Comparison of ENCODE assay signal across 2 cellular contexts in the genomic region with DNA sequence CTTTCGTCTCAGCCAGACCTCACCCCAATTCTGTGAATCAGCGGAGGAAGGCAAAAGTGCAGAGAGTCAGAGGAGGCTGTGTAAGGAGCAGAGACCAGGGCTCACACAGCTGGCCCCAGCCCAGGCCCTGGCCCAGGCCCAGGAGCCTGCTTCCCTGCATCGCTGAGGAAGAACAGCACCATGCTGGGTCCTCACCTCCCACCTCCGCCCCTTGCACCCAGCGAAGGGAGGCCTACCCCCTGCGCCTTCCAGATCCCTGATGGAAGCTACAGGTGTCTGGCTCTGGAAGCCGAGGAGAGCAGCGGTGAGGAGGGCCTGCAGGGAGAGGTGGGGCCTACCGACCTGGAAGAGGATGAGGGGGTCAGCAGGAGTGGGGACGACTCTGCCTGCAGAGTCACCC.
TF ChIP-seq lines count a peak whose summit lies in the region.

No MANE protein-coding gene starts in this region.

TF ChIP-seq in IMR-90, 13 proteins besides CTCF, POLR2A, EP300 and RAD21:
- TF ChIP-seq, protein P1, sequence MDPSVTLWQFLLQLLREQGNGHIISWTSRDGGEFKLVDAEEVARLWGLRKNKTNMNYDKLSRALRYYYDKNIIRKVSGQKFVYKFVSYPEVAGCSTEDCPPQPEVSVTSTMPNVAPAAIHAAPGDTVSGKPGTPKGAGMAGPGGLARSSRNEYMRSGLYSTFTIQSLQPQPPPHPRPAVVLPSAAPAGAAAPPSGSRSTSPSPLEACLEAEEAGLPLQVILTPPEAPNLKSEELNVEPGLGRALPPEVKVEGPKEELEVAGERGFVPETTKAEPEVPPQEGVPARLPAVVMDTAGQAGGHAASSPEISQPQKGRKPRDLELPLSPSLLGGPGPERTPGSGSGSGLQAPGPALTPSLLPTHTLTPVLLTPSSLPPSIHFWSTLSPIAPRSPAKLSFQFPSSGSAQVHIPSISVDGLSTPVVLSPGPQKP (IDR thresholded peaks at IDR 0.05; ENCODE audit: borderline replicate concordance, low read depth, low read length), result no peak
- TF ChIP-seq, protein P2, sequence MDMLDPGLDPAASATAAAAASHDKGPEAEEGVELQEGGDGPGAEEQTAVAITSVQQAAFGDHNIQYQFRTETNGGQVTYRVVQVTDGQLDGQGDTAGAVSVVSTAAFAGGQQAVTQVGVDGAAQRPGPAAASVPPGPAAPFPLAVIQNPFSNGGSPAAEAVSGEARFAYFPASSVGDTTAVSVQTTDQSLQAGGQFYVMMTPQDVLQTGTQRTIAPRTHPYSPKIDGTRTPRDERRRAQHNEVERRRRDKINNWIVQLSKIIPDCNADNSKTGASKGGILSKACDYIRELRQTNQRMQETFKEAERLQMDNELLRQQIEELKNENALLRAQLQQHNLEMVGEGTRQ (IDR thresholded peaks at IDR 0.05; ENCODE audit: low read depth, low read length), result no peak
- TF ChIP-seq RCOR1 (IDR thresholded peaks at IDR 0.05; ENCODE audit: insufficient replicate concordance, low read length) (no peak), RFX5 (IDR thresholded peaks at IDR 0.05; ENCODE audit: low read depth, low read length) (no peak), MAZ (IDR thresholded peaks at IDR 0.05; ENCODE audit: borderline replicate concordance, low read depth, low read length) (no peak)

TF ChIP-seq in liver, 16 proteins besides CTCF, POLR2A, EP300 and RAD21:
- TF ChIP-seq NR2F2 (IDR thresholded peaks at IDR 0.05), result peak; percentile 28
- TF ChIP-seq SP1 (IDR thresholded peaks at IDR 0.05), result no peak
